Comparison of ENCODE assay signal across 18 cellular contexts in the genomic region with DNA sequence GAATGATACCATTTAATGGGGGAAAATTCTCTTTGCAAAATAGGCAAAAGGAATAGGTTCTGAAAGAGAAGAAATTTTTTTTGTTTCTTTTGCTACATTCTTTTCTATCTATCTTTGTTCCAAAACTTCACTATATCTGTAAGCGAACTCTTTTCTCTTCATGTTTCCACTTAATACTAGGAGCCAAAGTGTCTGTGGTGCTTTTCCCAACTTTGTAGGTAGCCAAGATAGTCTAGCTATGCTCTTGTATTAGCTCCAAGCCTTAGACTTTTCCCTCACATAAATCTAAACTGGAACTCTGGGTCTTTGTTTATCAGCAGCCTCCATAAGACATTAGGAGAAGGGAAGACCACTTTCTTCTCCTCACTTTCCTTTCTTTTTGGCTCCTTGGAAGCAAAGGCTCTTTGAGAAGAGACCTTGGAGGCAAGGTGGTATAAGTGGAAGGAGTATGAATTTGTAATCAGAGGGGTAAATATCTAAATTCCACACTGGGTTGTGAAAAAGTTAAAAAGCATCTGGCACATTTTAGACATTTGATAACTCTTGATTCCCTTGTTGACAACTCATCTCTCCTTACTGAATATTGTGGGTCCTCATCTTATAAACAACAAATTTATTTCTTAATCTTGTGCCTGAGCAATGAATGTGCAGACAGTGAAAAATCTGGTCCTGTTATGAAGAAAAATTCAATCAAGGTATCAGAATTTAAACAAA.
DNase-seq lines count a peak whose midpoint lies in the region; ATAC-seq and TF ChIP-seq lines count a peak whose summit lies in the region.
"Had no signal": no experiment of that assay in that cellular context is flagged by ENCODE, and none has a peak within 500 bp of the region (broad histone marks: within the 10 kb centered on the region; RNA-seq: fewer than 3 reads in every experiment).

No MANE protein-coding gene starts in this region.

- peak; percentile 25 for DNase-seq in astrocyte of the hippocampus (ENCODE audit: low read depth, low spot score)
- DNase-seq in iris pigment epithelial cell (ENCODE audit: low read depth), result peak; percentile 35
- no peak for DNase-seq in stomach
- DNase-seq in pons (ENCODE audit: low spot score), result no peak
- no peak for DNase-seq in right lobe of liver
- no peak for DNase-seq in DMS 273 (lab: John Stamatoyannopoulos, UW; ENCODE audit: unreplicated experiment)
- DNase-seq: activated CD4-positive, alpha-beta T cell treated with anti-CD3 and anti-CD28 coated beads for 1 hour; activated naive CD4-positive, alpha-beta T cell treated with anti-CD3 and anti-CD28 coated beads, Interleukin-2, amount 50 U/mL, for 16 hours; activated T-cell treated with anti-CD3 and anti-CD28 coated beads, Interleukin-2, amount 50 U/mL, for 48 hours; GDM1; hippocampal formation; naive thymus-derived CD8-positive, alpha-beta T cell; NCI-H146; NCI-H2171 treated with DMSO at 0.1 percent for 48 hours; NCI-H69 had no signal

- WGBS in stomach, 5 donors, result 43 to 69% (median 56%) methylated on average over 1 of the region's 1 CpG
- 75% methylated on average over 1 of the region's 1 CpG for WGBS in right lobe of liver (ENCODE audit: insufficient coverage, low coverage, low lambda C conversion rate, missing lambda C conversion rate)

- no peaks in the 10 kb centered on the region for H3K36me3 ChIP-seq in stomach
- H3K36me3 ChIP-seq in right lobe of liver, result no peaks in the 10 kb centered on the region
- H3K36me3 ChIP-seq: pancreas had no signal

- intact Hi-C loops in stomach (cut with DNase I; ENCODE audit: low total_unique reads) (no loop called here), right lobe of liver (cut with DNase I) (no loop called here)

- H3K4me1 ChIP-seq in stomach, result peaks cover 20 to 59% (median 36%) of the 10 kb centered on the region in 4 donors
- peaks cover 0 to 32% (median 3%) of the 10 kb centered on the region in 4 donors for H3K4me1 ChIP-seq in right lobe of liver
- H3K4me1 ChIP-seq: pancreas had no signal

- no peak for TF ChIP-seq EP300 in stomach (IDR thresholded peaks at IDR 0.05)

- H3K27me3 ChIP-seq in stomach, result no peaks in the 10 kb centered on the region
- no peaks in the 10 kb centered on the region for H3K27me3 ChIP-seq in right lobe of liver
- H3K27me3 ChIP-seq: pancreas had no signal

- TF ChIP-seq POLR2A in stomach (IDR thresholded peaks at IDR 0.05), result no peak
- no peak for TF ChIP-seq POLR2A in right lobe of liver (IDR thresholded peaks at IDR 0.05)

- TF ChIP-seq CTCF in C4-2B (conservative IDR thresholded peaks at IDR 0.05) (no peak), stomach (IDR thresholded peaks at IDR 0.05) (no peak), right lobe of liver (IDR thresholded peaks at IDR 0.05) (no peak)

- no peak overlapping the region for H3K4me3 ChIP-seq in stomach
- H3K4me3 ChIP-seq in right lobe of liver, result no peak overlapping the region
- H3K4me3 ChIP-seq: pancreas had no signal

- H3K9me3 ChIP-seq in stomach (no peaks in the 10 kb centered on the region), right lobe of liver (no peaks in the 10 kb centered on the region)
- H3K9me3 ChIP-seq: pancreas had no signal

- H3K27ac ChIP-seq in C4-2B (peak overlapping the region; percentile 12; the same call in 1 of the 2 replicates), stomach (peak overlapping the region in 4 of 5 donors; percentile 68 to 84 (median 79)), right lobe of liver (no peak overlapping the region)
- H3K27ac ChIP-seq: pancreas had no signal

- ATAC-seq in HG02970 (IDR thresholded peaks at IDR 0.05; ENCODE audit: low FRiP score, unreplicated experiment) (no peak), right lobe of liver (no peak)
- ATAC-seq: naive thymus-derived CD8-positive, alpha-beta T cell had no signal

Comparison
In these comparisons a context has a peak if more than half of its experiments do, and no peak if none do; other contexts are left out.
1. H3K27ac ChIP-seq: peak in C4-2B (single experiment) and stomach (4 of 5); none in right lobe of liver (0 of 3).
2. DNase-seq: peak in astrocyte of the hippocampus (single experiment) and iris pigment epithelial cell (single experiment); none in stomach (single experiment), pons (single experiment), right lobe of liver (0 of 3) and DMS 273 (single experiment).